In genomic region chr16:29925173-29925804, GRCh38 we compare ENCODE assay signal across 8 cellular contexts. TPM values are rescaled to one million over a fixed set of nuclear protein-coding genes. Genes with fewer than 3 reads are reported as not detected.
A peak's percentile ranks its signal among the peaks of the same experiment; 100 is the strongest.
DNase-seq lines count a peak whose midpoint lies in the region; ATAC-seq and TF ChIP-seq lines count a peak whose summit lies in the region.

No MANE protein-coding gene starts in this region.

- peak overlapping the region; percentile 93 for H3K9ac ChIP-seq in Loucy (ENCODE audit: low read depth, low read length, poor library complexity, severe bottlenecking)

- peak; percentile 7 for ATAC-seq in mucosa of descending colon
- ATAC-seq in GM18858 (IDR thresholded peaks at IDR 0.05; ENCODE audit: unreplicated experiment), result no peak
- ATAC-seq in HG03571 (IDR thresholded peaks at IDR 0.05; ENCODE audit: unreplicated experiment), result no peak
- no peak for ATAC-seq in GM18498 (IDR thresholded peaks at IDR 0.05; ENCODE audit: unreplicated experiment)

- H3K4me1 Mint-ChIP-seq in CD8-positive, alpha-beta memory T cell, result peaks cover 45 to 61% (median 56%) of the 10 kb centered on the region in 3 donors
- H3K4me1 Mint-ChIP-seq in chondrocyte (ENCODE audit: low read depth), result peaks cover 44% of the 10 kb centered on the region

- peak overlapping the region; percentile 91 to 98 (median 94) for H3K4me3 Mint-ChIP-seq in CD8-positive, alpha-beta memory T cell
- peak overlapping the region; percentile 93 for H3K4me3 Mint-ChIP-seq in chondrocyte (ENCODE audit: unreplicated experiment)

- no peaks in the 10 kb centered on the region for H3K9me2 ChIP-seq in Loucy (replicated peaks; ENCODE audit: low read depth, low read length)

- H4K20me1 ChIP-seq in Loucy (ENCODE audit: insufficient read depth, low read length, poor library complexity, severe bottlenecking), result peaks cover 10% of the 10 kb centered on the region

- H3K36me3 Mint-ChIP-seq in CD8-positive, alpha-beta memory T cell, result peaks cover 0 to 42% (median 12%) of the 10 kb centered on the region in 3 donors
- peaks cover 9% of the 10 kb centered on the region for H3K36me3 Mint-ChIP-seq in chondrocyte (ENCODE audit: low read depth)

- H3F3A ChIP-seq in Loucy (ENCODE audit: low read depth), result no peaks in the 10 kb centered on the region

- peaks cover 16% of the 10 kb centered on the region for H3K36me3 ChIP-seq in CD8-positive, alpha-beta memory T cell (ENCODE audit: insufficient read depth, low read length)
- H3K36me3 ChIP-seq in Loucy (ENCODE audit: insufficient read depth, low read length), result no peaks in the 10 kb centered on the region
- H3K36me3 ChIP-seq in mucosa of descending colon (ENCODE audit: low read depth), result no peaks in the 10 kb centered on the region

- H3K27ac Mint-ChIP-seq in CD8-positive, alpha-beta memory T cell, result peak overlapping the region in 7 of 8 donors; percentile 49 to 96 (median 86)
- peak overlapping the region; percentile 75 for H3K27ac Mint-ChIP-seq in chondrocyte (ENCODE audit: unreplicated experiment)

- H3K79me2 ChIP-seq in Loucy (ENCODE audit: insufficient read depth, low read length), result peaks cover 35% of the 10 kb centered on the region

- CTCF ChIA-PET in CD8-positive, alpha-beta memory T cell (lab: Charles Lee), result interaction anchor here (1.0 to 1.6 kb wide), 2 partner anchors 26 to 225 kb away, joined by 3 to 4 read pairs; partner anchors contain the start of genes ASPHD1 and SEZ6L2

- peak overlapping the region; percentile 92 for H3K4me2 ChIP-seq in Loucy (ENCODE audit: low read depth, low read length, poor library complexity, severe bottlenecking)

- H3K9me3 ChIP-seq in CD8-positive, alpha-beta memory T cell (ENCODE audit: low read length), result no peaks in the 10 kb centered on the region
- H3K9me3 ChIP-seq in Loucy (ENCODE audit: insufficient read depth, low read depth, low read length) (no peaks in the 10 kb centered on the region), mucosa of descending colon (no peaks in the 10 kb centered on the region)

- TF ChIP-seq CTCF in Loucy (conservative IDR thresholded peaks at IDR 0.05; ENCODE audit: low read length) (no peak), chondrocyte (IDR thresholded peaks at IDR 0.05) (no peak), mucosa of descending colon (IDR thresholded peaks at IDR 0.05) (no peak)

- intact Hi-C loops in mucosa of descending colon (cut with DNase I, micrococcal nuclease), result no loop called here

- H3K9me3 Mint-ChIP-seq in CD8-positive, alpha-beta memory T cell, result no peaks in the 10 kb centered on the region
- no peaks in the 10 kb centered on the region for H3K9me3 Mint-ChIP-seq in chondrocyte (ENCODE audit: low read depth)

- peaks cover 18% of the 10 kb centered on the region for H3K4me1 ChIP-seq in CD8-positive, alpha-beta memory T cell (ENCODE audit: insufficient read depth, low read length)
- H3K4me1 ChIP-seq in Loucy (ENCODE audit: insufficient read depth, low read length, poor library complexity, severe bottlenecking), result peaks cover 28% of the 10 kb centered on the region
- peaks cover 19% of the 10 kb centered on the region for H3K4me1 ChIP-seq in mucosa of descending colon (ENCODE audit: low read depth)

- H3K27me3 Mint-ChIP-seq in CD8-positive, alpha-beta memory T cell, result no peaks in the 10 kb centered on the region
- H3K27me3 Mint-ChIP-seq in chondrocyte (ENCODE audit: low read depth), result no peaks in the 10 kb centered on the region

- DNase-seq in CD8-positive, alpha-beta memory T cell, result no peak
- DNase-seq in chondrocyte (ENCODE audit: low spot score) (no peak), mucosa of descending colon (no peak), DMS153 treated with DMSO at 0.1 percent for 48 hours (lab: John Stamatoyannopoulos, UW; ENCODE audit: unreplicated experiment) (no peak)

- H3K4me3 ChIP-seq in CD8-positive, alpha-beta memory T cell (ENCODE audit: low read length), result peak overlapping the region; percentile 94
- H3K4me3 ChIP-seq in Loucy (ENCODE audit: low read length, poor library complexity, severe bottlenecking) (peak overlapping the region; percentile 88), mucosa of descending colon (peak overlapping the region; percentile 92)

- H2AFZ ChIP-seq in Loucy (ENCODE audit: low read length), result peak overlapping the region; percentile 78; the same call in 1 of the 2 replicates

- POLR2A ChIA-PET in CD8-positive, alpha-beta memory T cell (lab: Charles Lee), result interaction anchor here (0.6 to 1.9 kb wide), 7 partner anchors 11 to 72 kb away, joined by 3 to 15 read pairs (median 6); partner anchors contain the start of genes TAOK2 and TMEM219

- H3K27me3 ChIP-seq in CD8-positive, alpha-beta memory T cell (ENCODE audit: insufficient read depth, low read length, poor library complexity, severe bottlenecking), result no peaks in the 10 kb centered on the region
- no peaks in the 10 kb centered on the region for H3K27me3 ChIP-seq in Loucy (ENCODE audit: insufficient read depth, low read length, poor library complexity, severe bottlenecking)

- peak overlapping the region; percentile 81 for H3K27ac ChIP-seq in CD8-positive, alpha-beta memory T cell (ENCODE audit: low read depth, low read length)

RNA-seq across cellular contexts. Expression of gene KCTD13, which starts 0.7 kb away (rescaled TPM):
- total RNA-seq in CD8-positive, alpha-beta memory T cell, result 10 to 100 TPM; 35.7 to 37.1 TPM
- 15.9 TPM for polyA plus RNA-seq in CD8-positive, alpha-beta memory T cell
- 19.3 to 21.1 TPM (median 20.3 TPM) in 3 replicates for total RNA-seq in chondrocyte
- total RNA-seq in mucosa of descending colon, result 10 to 100 TPM; 22.2 to 25.8 (median 22.9) TPM

RNA-seq across cellular contexts. Expression of gene ASPHD1, which starts 25.0 kb away (rescaled TPM):
- 1 to 10 TPM; 1.2 to 1.7 TPM for total RNA-seq in CD8-positive, alpha-beta memory T cell
- not detected for polyA plus RNA-seq in CD8-positive, alpha-beta memory T cell
- total RNA-seq in chondrocyte (2.4 to 3.2 TPM (median 2.9 TPM) in 3 replicates), mucosa of descending colon (1 to 10 TPM; 1.6 to 1.9 (median 1.8) TPM)

RNA-seq across cellular contexts. Expression of gene SEZ6L2, which starts 25.9 kb away (rescaled TPM):
- total RNA-seq in CD8-positive, alpha-beta memory T cell, result under 1 TPM; 0.07 to 0.15 TPM
- polyA plus RNA-seq in CD8-positive, alpha-beta memory T cell, result not detected
- total RNA-seq in chondrocyte (10.9 to 17.0 TPM (median 16.3 TPM) in 3 replicates), mucosa of descending colon (1 to 10 TPM; 6.1 to 9.6 (median 7.0) TPM)

RNA-seq across cellular contexts. Expression of gene TMEM219, which starts 36.6 kb away (rescaled TPM):
- 10 to 100 TPM; 36.8 to 43.4 TPM for total RNA-seq in CD8-positive, alpha-beta memory T cell
- polyA plus RNA-seq in CD8-positive, alpha-beta memory T cell, result 168 TPM
- total RNA-seq in chondrocyte (111 to 122 TPM (median 120 TPM) in 3 replicates), mucosa of descending colon (100 to 1,000 TPM; 116 to 209 (median 130) TPM)

RNA-seq across cellular contexts. Expression of gene TAOK2, which starts 48.4 kb away (rescaled TPM):
- total RNA-seq in CD8-positive, alpha-beta memory T cell, result 10 to 100 TPM; 41.8 to 44.3 TPM
- 7.1 TPM for polyA plus RNA-seq in CD8-positive, alpha-beta memory T cell
- total RNA-seq in chondrocyte (50.0 to 56.6 TPM (median 50.1 TPM) in 3 replicates), mucosa of descending colon (10 to 100 TPM; 46.6 to 53.4 (median 50.5) TPM)

Comparison
In these comparisons a context has a peak if more than half of its experiments do, and no peak if none do; other contexts are left out.
1. RNA of gene SEZ6L2, which starts 25.9 kb away (total RNA-seq): 10.9 to 17.0 TPM in chondrocyte and 6.1 to 9.6 TPM in mucosa of descending colon; 0.07 to 0.15 TPM in CD8-positive, alpha-beta memory T cell; every median in the first group is over 4 times any median in the second.
2. Peak in every context shown above with its lines, with median percentiles within 50 percentile points of each other: H3K4me3 ChIP-seq.